21 cellular contexts compared by ENCODE assay signal in the genomic region with DNA sequence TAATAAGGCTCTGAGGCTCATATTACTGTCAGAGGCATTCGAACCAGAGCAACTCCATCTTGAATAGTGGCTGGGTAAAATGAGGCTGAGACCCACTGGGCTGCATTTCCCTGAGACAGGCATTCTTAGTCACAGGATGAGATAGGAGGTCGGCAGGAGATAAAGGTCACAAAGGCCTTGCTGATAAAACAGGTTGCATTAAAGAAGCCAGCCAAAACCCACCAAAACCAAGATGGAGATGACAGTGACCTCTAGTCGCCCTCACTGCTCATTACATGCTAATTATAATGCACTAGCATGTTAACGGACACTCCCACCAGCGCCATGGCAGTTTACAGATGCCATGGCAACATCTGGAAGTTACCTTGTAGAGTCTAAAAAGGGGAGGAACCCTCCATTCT. TPM values are rescaled to one million over a fixed set of nuclear protein-coding genes. Genes with fewer than 3 reads are reported as not detected.
DNase-seq lines count a peak whose midpoint lies in the region; FAIRE-seq and TF ChIP-seq lines count a peak whose summit lies in the region.
"Had no signal": no experiment of that assay in that cellular context is flagged by ENCODE, and none has a peak within 500 bp of the region (broad histone marks: within the 10 kb centered on the region; RNA-seq: fewer than 3 reads in every experiment).

No MANE protein-coding gene starts in this region.

- TF ChIP-seq POLR2A in endothelial cell of umbilical vein (IDR thresholded peaks at IDR 0.05; ENCODE audit: low read depth, low read length) = no peak

- H3K79me2 ChIP-seq in endothelial cell of umbilical vein (ENCODE audit: control insufficient read depth, insufficient read depth, low read length) = no peaks in the 10 kb centered on the region

- no peak for TF ChIP-seq CTCF in endothelial cell of umbilical vein (IDR thresholded peaks at IDR 0.05; ENCODE audit: extremely low read depth in 1 of 2, insufficient read depth in 1 of 2, low read depth in 1 of 2, low read length in 2 of 2)

- no TSS peak for BruUV-seq in endothelial cell of umbilical vein (replicated peaks; lab: Mats Ljungman, UMichigan)

- dilution Hi-C loops in endothelial cell of umbilical vein (cut with MboI; ENCODE audit: extremely low pct_ligation_motif_present, low sequenced_read_pairs) = no loop called here

- no peak overlapping the region for H3K27ac ChIP-seq in endothelial cell of umbilical vein (ENCODE audit: insufficient read depth, low read depth, low read length)
- H3K27ac ChIP-seq: 22Rv1, A549, C4-2B, GM23248 had no signal

- no peaks in the 10 kb centered on the region for H3K36me3 ChIP-seq in endothelial cell of umbilical vein (ENCODE audit: control insufficient read depth in 2 of 2, extremely low read depth in 1 of 2, insufficient read depth in 2 of 2, low read length in 2 of 2)
- H3K36me3 ChIP-seq: HAP-1 had no signal

- H3K9me3 ChIP-seq in endothelial cell of umbilical vein (replicated peaks; ENCODE audit: control insufficient read depth, insufficient read depth, low read length) = no peaks in the 10 kb centered on the region
- H3K9me3 ChIP-seq: A549, Caco-2, HAP-1 had no signal

- no peak overlapping the region for H3K4me2 ChIP-seq in endothelial cell of umbilical vein (ENCODE audit: insufficient read depth, low read length)
- H3K4me2 ChIP-seq: A549 had no signal

- intact Hi-C loops in endothelial cell of umbilical vein (cut with micrococcal nuclease) = no loop called here

- no peak overlapping the region for H3K4me3 ChIP-seq in endothelial cell of umbilical vein (replicated peaks in 1 of 3; ENCODE audit: insufficient read depth in 1 of 3, low read depth in 1 of 3, low read length in 3 of 3)
- H3K4me3 ChIP-seq: A549, GM23248, HAP-1 had no signal

- CTCF ChIA-PET in endothelial cell of umbilical vein (lab: Charles Lee) = interaction anchor here (1.2 kb wide), 1 partner anchor 9 kb away, joined by 5 read pairs; no protein-coding TSS in a partner anchor

- FAIRE-seq in endothelial cell of umbilical vein (lab: Jason Lieb, UNC) = peak; percentile 31
- FAIRE-seq: A549, D721Med, GM12892, GM18507, HTR-8/SVneo had no signal

- DNase-seq in DMS53 (lab: John Stamatoyannopoulos, UW) (peak; percentile 30), DMS53 treated with DMSO at 0.1 percent for 48 hours (lab: John Stamatoyannopoulos, UW; ENCODE audit: unreplicated experiment) (no peak), OCI-M1 (lab: John Stamatoyannopoulos, UW) (peak; percentile 50), endothelial cell of umbilical vein (ENCODE audit: low read depth, low spot score) (no peak), MV-4-11 (lab: John Stamatoyannopoulos, UW) (no peak), kidney tubule cell (ENCODE audit: low spot score) (no peak)
- no peak for DNase-seq in stimulated activated CD4-positive, alpha-beta T cell treated with anti-CD3 and anti-CD28 coated beads, Interleukin-4, amount 100 ng/mL, for 1 hour
- DNase-seq: AML-193; Caco-2; CD4-positive, alpha-beta T cell; DMS79 treated with DMSO at 0.1 percent for 48 hours; GM23248; IMR-90 had no signal

- POLR2A ChIA-PET in endothelial cell of umbilical vein (lab: Charles Lee) = no interaction called here

- no peaks in the 10 kb centered on the region for H4K20me1 ChIP-seq in endothelial cell of umbilical vein (replicated peaks; ENCODE audit: control insufficient read depth, extremely low read depth, insufficient read depth, low read length)

- no peak overlapping the region for H3K9ac ChIP-seq in endothelial cell of umbilical vein (replicated peaks; ENCODE audit: extremely low read depth, insufficient read depth, low read length)
- H3K9ac ChIP-seq: GM23248 had no signal

- H3K27me3 ChIP-seq in endothelial cell of umbilical vein (ENCODE audit: control insufficient read depth in 2 of 2, insufficient read depth in 2 of 2, low read length in 2 of 2) = no peaks in the 10 kb centered on the region

- peaks cover 9% of the 10 kb centered on the region for H3K4me1 ChIP-seq in endothelial cell of umbilical vein (ENCODE audit: control insufficient read depth, extremely low read depth, insufficient read depth, low read length)
- H3K4me1 ChIP-seq: Caco-2 had no signal

- H2AFZ ChIP-seq in endothelial cell of umbilical vein (ENCODE audit: low read depth, low read length) = no peak overlapping the region

- no peaks in the 10 kb centered on the region for H3K9me1 ChIP-seq in endothelial cell of umbilical vein (replicated peaks; ENCODE audit: control insufficient read depth, extremely low read depth, insufficient read depth, low read length)

TF ChIP-seq in endothelial cell of umbilical vein, 7 proteins besides CTCF, POLR2A, EP300 and RAD21:
- TF ChIP-seq MYC (IDR thresholded peaks at IDR 0.05; ENCODE audit: low read depth, low read length) (no peak), POLR2AphosphoS5 (IDR thresholded peaks at IDR 0.05; ENCODE audit: insufficient read depth, low read depth, low read length) (no peak), EZH2 (IDR thresholded peaks at IDR 0.05; ENCODE audit: borderline replicate concordance, low read depth, low read length, severe bottlenecking) (no peak), JUN (IDR thresholded peaks at IDR 0.05; ENCODE audit: borderline replicate concordance, insufficient read depth, insufficient read length, low read depth) (no peak), FOS (IDR thresholded peaks at IDR 0.05; ENCODE audit: borderline replicate concordance, insufficient read depth, low read length) (no peak), GATA2 (IDR thresholded peaks at IDR 0.05; ENCODE audit: insufficient read depth, insufficient read length, low read depth, low read length) (no peak)
- TF ChIP-seq, protein P1, sequence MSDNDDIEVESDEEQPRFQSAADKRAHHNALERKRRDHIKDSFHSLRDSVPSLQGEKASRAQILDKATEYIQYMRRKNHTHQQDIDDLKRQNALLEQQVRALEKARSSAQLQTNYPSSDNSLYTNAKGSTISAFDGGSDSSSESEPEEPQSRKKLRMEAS (IDR thresholded peaks at IDR 0.05; ENCODE audit: insufficient read depth, insufficient read length) = no peak

RNA-seq across cellular contexts. Expression of a gene that starts 18.0 kb away (rescaled TPM):
- 69.0 and 86.0 TPM in 2 replicates for total RNA-seq in endothelial cell of umbilical vein
- 22.0 and 34.3 TPM in 2 replicates for polyA plus RNA-seq in endothelial cell of umbilical vein
- polyA plus RNA-seq in endothelial cell of umbilical vein (2011; cell fraction: cytosol; rRNA removed) = 31.1 and 31.4 TPM in 2 replicates
- 58.0 and 65.5 TPM in 2 replicates for polyA plus RNA-seq in endothelial cell of umbilical vein (2011; cell fraction: nucleus; rRNA removed)
- 23.2 and 38.0 TPM in 2 replicates for polyA plus RNA-seq in endothelial cell of umbilical vein (2012)
- 191 and 247 TPM in 2 replicates for polyA minus RNA-seq in endothelial cell of umbilical vein
- polyA minus RNA-seq in endothelial cell of umbilical vein (2011; cell fraction: cytosol; rRNA and poly(A)+ RNA removed) = not detected
- 85.1 and 142 TPM in 2 replicates for polyA minus RNA-seq in endothelial cell of umbilical vein (2011; cell fraction: nucleus; rRNA and poly(A)+ RNA removed)
- total RNA-seq: CD4-positive, alpha-beta T cell had no signal

Comparison
In these comparisons a context has a peak if more than half of its experiments do, and no peak if none do; other contexts are left out.
1. DNase-seq: peak in DMS53 (single experiment) and OCI-M1 (single experiment); none in DMS53 treated with DMSO at 0.1 percent for 48 hours (single experiment), endothelial cell of umbilical vein (single experiment), MV-4-11 (single experiment), kidney tubule cell (single experiment) and stimulated activated CD4-positive, alpha-beta T cell treated with anti-CD3 and anti-CD28 coated beads, Interleukin-4, amount 100 ng/mL, for 1 hour (single experiment).